In the genomic region with DNA sequence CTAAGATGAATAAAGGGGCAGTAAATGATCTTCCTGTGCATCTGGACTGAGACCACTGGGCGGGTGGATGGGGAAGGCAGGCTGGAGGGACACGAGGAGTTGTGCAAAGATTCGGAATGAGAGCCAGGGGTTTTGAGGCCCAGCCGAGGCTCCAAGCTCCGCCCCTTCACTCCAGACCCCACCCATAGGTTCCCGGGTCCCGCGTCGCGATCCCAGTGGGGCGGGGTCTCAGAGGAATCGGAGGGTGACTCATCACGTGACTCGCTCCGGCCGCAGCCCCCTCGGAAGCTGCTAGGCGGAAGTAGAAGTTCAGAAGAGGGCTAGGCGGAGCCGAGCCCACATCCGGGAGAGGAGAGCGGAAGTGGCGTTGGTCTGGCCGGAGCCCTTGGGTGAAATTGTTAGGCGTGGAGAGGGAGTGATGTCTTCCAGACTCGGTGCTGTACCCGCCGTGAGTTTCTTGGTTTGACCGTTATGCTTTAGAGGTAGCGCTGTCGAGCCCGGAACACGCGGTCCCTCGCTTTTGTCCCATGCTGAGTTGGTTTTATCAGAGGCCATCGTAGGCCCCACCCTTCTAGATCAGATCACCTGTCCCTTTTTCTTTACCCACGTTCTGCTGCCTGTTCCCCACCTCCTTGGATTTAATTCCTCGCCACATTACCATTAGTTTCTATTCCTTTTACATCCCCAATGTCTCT, we compare ENCODE assay signal across 1 cellular context.
TF ChIP-seq lines count a peak whose summit lies in the region.

A gene with protein sequence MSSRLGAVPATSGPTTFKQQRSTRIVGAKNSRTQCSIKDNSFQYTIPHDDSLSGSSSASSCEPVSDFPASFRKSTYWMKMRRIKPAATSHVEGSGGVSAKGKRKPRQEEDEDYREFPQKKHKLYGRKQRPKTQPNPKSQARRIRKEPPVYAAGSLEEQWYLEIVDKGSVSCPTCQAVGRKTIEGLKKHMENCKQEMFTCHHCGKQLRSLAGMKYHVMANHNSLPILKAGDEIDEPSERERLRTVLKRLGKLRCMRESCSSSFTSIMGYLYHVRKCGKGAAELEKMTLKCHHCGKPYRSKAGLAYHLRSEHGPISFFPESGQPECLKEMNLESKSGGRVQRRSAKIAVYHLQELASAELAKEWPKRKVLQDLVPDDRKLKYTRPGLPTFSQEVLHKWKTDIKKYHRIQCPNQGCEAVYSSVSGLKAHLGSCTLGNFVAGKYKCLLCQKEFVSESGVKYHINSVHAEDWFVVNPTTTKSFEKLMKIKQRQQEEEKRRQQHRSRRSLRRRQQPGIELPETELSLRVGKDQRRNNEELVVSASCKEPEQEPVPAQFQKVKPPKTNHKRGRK (plus strand): TSS at position 348 of the 695 bp plus-strand sequence. CDS start 71 bp downstream, at position 419.

TF ChIP-seq in GM12878, 131 proteins besides CTCF, POLR2A, EP300 and RAD21 (continued from another document):
- TF ChIP-seq, protein P1, sequence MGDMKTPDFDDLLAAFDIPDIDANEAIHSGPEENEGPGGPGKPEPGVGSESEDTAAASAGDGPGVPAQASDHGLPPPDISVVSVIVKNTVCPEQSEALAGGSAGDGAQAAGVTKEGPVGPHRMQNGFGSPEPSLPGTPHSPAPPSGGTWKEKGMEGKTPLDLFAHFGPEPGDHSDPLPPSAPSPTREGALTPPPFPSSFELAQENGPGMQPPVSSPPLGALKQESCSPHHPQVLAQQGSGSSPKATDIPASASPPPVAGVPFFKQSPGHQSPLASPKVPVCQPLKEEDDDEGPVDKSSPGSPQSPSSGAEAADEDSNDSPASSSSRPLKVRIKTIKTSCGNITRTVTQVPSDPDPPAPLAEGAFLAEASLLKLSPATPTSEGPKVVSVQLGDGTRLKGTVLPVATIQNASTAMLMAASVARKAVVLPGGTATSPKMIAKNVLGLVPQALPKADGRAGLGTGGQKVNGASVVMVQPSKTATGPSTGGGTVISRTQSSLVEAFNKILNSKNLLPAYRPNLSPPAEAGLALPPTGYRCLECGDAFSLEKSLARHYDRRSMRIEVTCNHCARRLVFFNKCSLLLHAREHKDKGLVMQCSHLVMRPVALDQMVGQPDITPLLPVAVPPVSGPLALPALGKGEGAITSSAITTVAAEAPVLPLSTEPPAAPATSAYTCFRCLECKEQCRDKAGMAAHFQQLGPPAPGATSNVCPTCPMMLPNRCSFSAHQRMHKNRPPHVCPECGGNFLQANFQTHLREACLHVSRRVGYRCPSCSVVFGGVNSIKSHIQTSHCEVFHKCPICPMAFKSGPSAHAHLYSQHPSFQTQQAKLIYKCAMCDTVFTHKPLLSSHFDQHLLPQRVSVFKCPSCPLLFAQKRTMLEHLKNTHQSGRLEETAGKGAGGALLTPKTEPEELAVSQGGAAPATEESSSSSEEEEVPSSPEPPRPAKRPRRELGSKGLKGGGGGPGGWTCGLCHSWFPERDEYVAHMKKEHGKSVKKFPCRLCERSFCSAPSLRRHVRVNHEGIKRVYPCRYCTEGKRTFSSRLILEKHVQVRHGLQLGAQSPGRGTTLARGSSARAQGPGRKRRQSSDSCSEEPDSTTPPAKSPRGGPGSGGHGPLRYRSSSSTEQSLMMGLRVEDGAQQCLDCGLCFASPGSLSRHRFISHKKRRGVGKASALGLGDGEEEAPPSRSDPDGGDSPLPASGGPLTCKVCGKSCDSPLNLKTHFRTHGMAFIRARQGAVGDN (IDR thresholded peaks at IDR 0.05) = peak; percentile 73
- TF ChIP-seq EZH2 (IDR thresholded peaks at IDR 0.05; ENCODE audit: borderline replicate concordance, control insufficient read depth, low read depth, low read length) = no peak
- 0 out of 2 replicates have a peak, but pooled peaks have one; percentile 12 for TF ChIP-seq NR2F1 (conservative IDR thresholded peaks at IDR 0.05)
- no peak for TF ChIP-seq NRF1 (conservative IDR thresholded peaks at IDR 0.05; ENCODE audit: low read depth, low read length)
- TF ChIP-seq, protein P2, sequence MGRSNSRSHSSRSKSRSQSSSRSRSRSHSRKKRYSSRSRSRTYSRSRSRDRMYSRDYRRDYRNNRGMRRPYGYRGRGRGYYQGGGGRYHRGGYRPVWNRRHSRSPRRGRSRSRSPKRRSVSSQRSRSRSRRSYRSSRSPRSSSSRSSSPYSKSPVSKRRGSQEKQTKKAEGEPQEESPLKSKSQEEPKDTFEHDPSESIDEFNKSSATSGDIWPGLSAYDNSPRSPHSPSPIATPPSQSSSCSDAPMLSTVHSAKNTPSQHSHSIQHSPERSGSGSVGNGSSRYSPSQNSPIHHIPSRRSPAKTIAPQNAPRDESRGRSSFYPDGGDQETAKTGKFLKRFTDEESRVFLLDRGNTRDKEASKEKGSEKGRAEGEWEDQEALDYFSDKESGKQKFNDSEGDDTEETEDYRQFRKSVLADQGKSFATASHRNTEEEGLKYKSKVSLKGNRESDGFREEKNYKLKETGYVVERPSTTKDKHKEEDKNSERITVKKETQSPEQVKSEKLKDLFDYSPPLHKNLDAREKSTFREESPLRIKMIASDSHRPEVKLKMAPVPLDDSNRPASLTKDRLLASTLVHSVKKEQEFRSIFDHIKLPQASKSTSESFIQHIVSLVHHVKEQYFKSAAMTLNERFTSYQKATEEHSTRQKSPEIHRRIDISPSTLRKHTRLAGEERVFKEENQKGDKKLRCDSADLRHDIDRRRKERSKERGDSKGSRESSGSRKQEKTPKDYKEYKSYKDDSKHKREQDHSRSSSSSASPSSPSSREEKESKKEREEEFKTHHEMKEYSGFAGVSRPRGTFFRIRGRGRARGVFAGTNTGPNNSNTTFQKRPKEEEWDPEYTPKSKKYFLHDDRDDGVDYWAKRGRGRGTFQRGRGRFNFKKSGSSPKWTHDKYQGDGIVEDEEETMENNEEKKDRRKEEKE (IDR thresholded peaks at IDR 0.05) = no peak
- peak; percentile 57; the same call in 1 of the 2 replicates for TF ChIP-seq YY1 (IDR thresholded peaks at IDR 0.05; ENCODE audit: low read depth, low read length)
- TF ChIP-seq, protein P3, sequence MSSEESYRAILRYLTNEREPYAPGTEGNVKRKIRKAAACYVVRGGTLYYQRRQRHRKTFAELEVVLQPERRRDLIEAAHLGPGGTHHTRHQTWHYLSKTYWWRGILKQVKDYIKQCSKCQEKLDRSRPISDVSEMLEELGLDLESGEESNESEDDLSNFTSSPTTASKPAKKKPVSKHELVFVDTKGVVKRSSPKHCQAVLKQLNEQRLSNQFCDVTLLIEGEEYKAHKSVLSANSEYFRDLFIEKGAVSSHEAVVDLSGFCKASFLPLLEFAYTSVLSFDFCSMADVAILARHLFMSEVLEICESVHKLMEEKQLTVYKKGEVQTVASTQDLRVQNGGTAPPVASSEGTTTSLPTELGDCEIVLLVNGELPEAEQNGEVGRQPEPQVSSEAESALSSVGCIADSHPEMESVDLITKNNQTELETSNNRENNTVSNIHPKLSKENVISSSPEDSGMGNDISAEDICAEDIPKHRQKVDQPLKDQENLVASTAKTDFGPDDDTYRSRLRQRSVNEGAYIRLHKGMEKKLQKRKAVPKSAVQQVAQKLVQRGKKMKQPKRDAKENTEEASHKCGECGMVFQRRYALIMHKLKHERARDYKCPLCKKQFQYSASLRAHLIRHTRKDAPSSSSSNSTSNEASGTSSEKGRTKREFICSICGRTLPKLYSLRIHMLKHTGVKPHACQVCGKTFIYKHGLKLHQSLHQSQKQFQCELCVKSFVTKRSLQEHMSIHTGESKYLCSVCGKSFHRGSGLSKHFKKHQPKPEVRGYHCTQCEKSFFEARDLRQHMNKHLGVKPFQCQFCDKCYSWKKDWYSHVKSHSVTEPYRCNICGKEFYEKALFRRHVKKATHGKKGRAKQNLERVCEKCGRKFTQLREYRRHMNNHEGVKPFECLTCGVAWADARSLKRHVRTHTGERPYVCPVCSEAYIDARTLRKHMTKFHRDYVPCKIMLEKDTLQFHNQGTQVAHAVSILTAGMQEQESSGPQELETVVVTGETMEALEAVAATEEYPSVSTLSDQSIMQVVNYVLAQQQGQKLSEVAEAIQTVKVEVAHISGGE (CRISPR knock-in tag; IDR thresholded peaks at IDR 0.05) = peak; percentile 66
- peak; percentile 34 for TF ChIP-seq SP1 (IDR thresholded peaks at IDR 0.05; ENCODE audit: low read depth, low read length)
- TF ChIP-seq RUNX3 (IDR thresholded peaks at IDR 0.05; ENCODE audit: low read length) = peak; percentile 68
- TF ChIP-seq DPF2 (IDR thresholded peaks at IDR 0.05) = 0 out of 2 replicates have a peak, but pooled peaks have one; percentile 33
- TF ChIP-seq, protein P4, sequence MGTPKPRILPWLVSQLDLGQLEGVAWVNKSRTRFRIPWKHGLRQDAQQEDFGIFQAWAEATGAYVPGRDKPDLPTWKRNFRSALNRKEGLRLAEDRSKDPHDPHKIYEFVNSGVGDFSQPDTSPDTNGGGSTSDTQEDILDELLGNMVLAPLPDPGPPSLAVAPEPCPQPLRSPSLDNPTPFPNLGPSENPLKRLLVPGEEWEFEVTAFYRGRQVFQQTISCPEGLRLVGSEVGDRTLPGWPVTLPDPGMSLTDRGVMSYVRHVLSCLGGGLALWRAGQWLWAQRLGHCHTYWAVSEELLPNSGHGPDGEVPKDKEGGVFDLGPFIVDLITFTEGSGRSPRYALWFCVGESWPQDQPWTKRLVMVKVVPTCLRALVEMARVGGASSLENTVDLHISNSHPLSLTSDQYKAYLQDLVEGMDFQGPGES (IDR thresholded peaks at IDR 0.05) = no peak
- no peak for TF ChIP-seq SMC3 (IDR thresholded peaks at IDR 0.05; ENCODE audit: borderline replicate concordance, low read length)
- no peak for TF ChIP-seq MTA2 (IDR thresholded peaks at IDR 0.05; ENCODE audit: low read depth)
- TF ChIP-seq, protein P5, sequence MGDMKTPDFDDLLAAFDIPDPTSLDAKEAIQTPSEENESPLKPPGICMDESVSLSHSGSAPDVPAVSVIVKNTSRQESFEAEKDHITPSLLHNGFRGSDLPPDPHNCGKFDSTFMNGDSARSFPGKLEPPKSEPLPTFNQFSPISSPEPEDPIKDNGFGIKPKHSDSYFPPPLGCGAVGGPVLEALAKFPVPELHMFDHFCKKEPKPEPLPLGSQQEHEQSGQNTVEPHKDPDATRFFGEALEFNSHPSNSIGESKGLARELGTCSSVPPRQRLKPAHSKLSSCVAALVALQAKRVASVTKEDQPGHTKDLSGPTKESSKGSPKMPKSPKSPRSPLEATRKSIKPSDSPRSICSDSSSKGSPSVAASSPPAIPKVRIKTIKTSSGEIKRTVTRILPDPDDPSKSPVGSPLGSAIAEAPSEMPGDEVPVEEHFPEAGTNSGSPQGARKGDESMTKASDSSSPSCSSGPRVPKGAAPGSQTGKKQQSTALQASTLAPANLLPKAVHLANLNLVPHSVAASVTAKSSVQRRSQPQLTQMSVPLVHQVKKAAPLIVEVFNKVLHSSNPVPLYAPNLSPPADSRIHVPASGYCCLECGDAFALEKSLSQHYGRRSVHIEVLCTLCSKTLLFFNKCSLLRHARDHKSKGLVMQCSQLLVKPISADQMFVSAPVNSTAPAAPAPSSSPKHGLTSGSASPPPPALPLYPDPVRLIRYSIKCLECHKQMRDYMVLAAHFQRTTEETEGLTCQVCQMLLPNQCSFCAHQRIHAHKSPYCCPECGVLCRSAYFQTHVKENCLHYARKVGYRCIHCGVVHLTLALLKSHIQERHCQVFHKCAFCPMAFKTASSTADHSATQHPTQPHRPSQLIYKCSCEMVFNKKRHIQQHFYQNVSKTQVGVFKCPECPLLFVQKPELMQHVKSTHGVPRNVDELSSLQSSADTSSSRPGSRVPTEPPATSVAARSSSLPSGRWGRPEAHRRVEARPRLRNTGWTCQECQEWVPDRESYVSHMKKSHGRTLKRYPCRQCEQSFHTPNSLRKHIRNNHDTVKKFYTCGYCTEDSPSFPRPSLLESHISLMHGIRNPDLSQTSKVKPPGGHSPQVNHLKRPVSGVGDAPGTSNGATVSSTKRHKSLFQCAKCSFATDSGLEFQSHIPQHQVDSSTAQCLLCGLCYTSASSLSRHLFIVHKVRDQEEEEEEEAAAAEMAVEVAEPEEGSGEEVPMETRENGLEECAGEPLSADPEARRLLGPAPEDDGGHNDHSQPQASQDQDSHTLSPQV (IDR thresholded peaks at IDR 0.05) = no peak
